In genomic region chrX:39759526-39760224, GRCh38 we compare ENCODE assay signal across 9 cellular contexts.
DNase-seq lines count a peak whose midpoint lies in the region; ATAC-seq and TF ChIP-seq lines count a peak whose summit lies in the region.
"Had no signal": no experiment of that assay in that cellular context is flagged by ENCODE, and none has a peak within 500 bp of the region (broad histone marks: within the 10 kb centered on the region; RNA-seq: fewer than 3 reads in every experiment).

No MANE protein-coding gene starts in this region.

- ATAC-seq in IMR-90 (ENCODE audit: low read depth): peak; percentile 72
- ATAC-seq in activated CD8-positive, alpha-beta memory T cell treated with anti-CD3 and anti-CD28 coated beads, Interleukin-2, amount 10 ng/mL, durations not matched to agents 7 days and 5 days: no peak
- ATAC-seq in GM19463 (IDR thresholded peaks at IDR 0.05; ENCODE audit: unreplicated experiment): no peak

- H2BK5ac ChIP-seq in IMR-90 (ENCODE audit: low read depth, low read length, poor library complexity, severe bottlenecking) (peak overlapping the region; percentile 90), mesendoderm (ENCODE audit: low read length) (no peak overlapping the region)

- H3K23ac ChIP-seq in IMR-90 (ENCODE audit: low read depth, low read length) (peak overlapping the region; percentile 78; the same call in 1 of the 2 replicates), mesendoderm (ENCODE audit: low read length) (no peak overlapping the region)

- POLR2A ChIA-PET in IMR-90 (lab: Charles Lee; ENCODE audit: unreplicated experiment): no interaction called here

- H3K79me2 ChIP-seq in mesendoderm (ENCODE audit: control insufficient read depth, insufficient read depth, low read length): no peaks in the 10 kb centered on the region

- H2AK9ac ChIP-seq in IMR-90 (replicated peaks; ENCODE audit: low read depth, low read length, poor library complexity): peak overlapping the region; percentile 60

- H3K9me3 ChIP-seq in IMR-90 (ENCODE audit: control insufficient read depth, insufficient read depth, low read length): no peaks in the 10 kb centered on the region

- H3K79me1 ChIP-seq in IMR-90 (ENCODE audit: low read depth in 1 of 2, low read length in 2 of 2) (no peaks in the 10 kb centered on the region), mesendoderm (ENCODE audit: low read length) (no peaks in the 10 kb centered on the region)

- DNase-seq in A172 (ENCODE audit: low spot score) (peak; percentile 31), IMR-90 (peak; percentile 78), dermis blood vessel endothelial cell (peak; percentile 36), mesendoderm (no peak)
- DNase-seq in activated CD4-positive, alpha-beta T cell treated with anti-CD3 and anti-CD28 coated beads, Interleukin-2, amount 50 U/mL, for 48 hours: no peak
- no peak for DNase-seq in activated CD8-positive, alpha-beta memory T cell treated with anti-CD3 and anti-CD28 coated beads, Interleukin-2, amount 10 ng/mL, durations not matched to agents 7 days and 5 days
- no peak for DNase-seq in stimulated activated CD4-positive, alpha-beta T cell treated with anti-CD3 and anti-CD28 coated beads, Interleukin-2, amount 100 ng/mL, for 24 hours

- H3K27me3 ChIP-seq in IMR-90 (ENCODE audit: control insufficient read depth, insufficient read depth, low read length): no peaks in the 10 kb centered on the region
- no peaks in the 10 kb centered on the region for H3K27me3 ChIP-seq in mesendoderm (ENCODE audit: insufficient read depth, low read length, poor library complexity)

- peak overlapping the region; percentile 82 for H2AFZ ChIP-seq in IMR-90 (replicated peaks; ENCODE audit: low read length, poor library complexity)

- 0 out of 2 replicates have a peak overlapping the region, but pooled peaks have one; percentile 32 for H3K56ac ChIP-seq in IMR-90 (ENCODE audit: extremely low read depth, insufficient read depth, low read length)
- H3K56ac ChIP-seq in mesendoderm (ENCODE audit: low read length): peak overlapping the region; percentile 70

- H2BK20ac ChIP-seq in IMR-90 (ENCODE audit: low read depth, low read length): peak overlapping the region; percentile 76

- H2BK120ac ChIP-seq in IMR-90 (ENCODE audit: low read depth, low read length) (peak overlapping the region; percentile 95), mesendoderm (ENCODE audit: low read depth, low read length) (peak overlapping the region; percentile 74)

- intact Hi-C loops in IMR-90 (cut with micrococcal nuclease): no loop called here

- H3K4me1 ChIP-seq in IMR-90 (ENCODE audit: control insufficient read depth, insufficient read depth, low read length) (peaks cover 25% of the 10 kb centered on the region), mesendoderm (ENCODE audit: control insufficient read depth, low read depth, low read length) (peaks cover 3% of the 10 kb centered on the region)

- no peaks in the 10 kb centered on the region for H3K9me3 Mint-ChIP-seq in activated CD8-positive, alpha-beta memory T cell treated with anti-CD3 and anti-CD28 coated beads, Interleukin-2, amount 10 ng/mL, durations not matched to agents 7 days and 5 days (ENCODE audit: low read depth)
- H3K9me3 Mint-ChIP-seq: activated naive CD4-positive, alpha-beta T cell treated with anti-CD3 and anti-CD28 coated beads, Interleukin-2, amount 50 U/mL, for 24 hours had no signal

- H4K8ac ChIP-seq in IMR-90 (ENCODE audit: low read depth in 2 of 2, low read length in 2 of 2) (peak overlapping the region in 1 of 2 experiments; percentile 75; a peak in 3 of 4 replicates), mesendoderm (ENCODE audit: low read depth, low read length) (no peak overlapping the region)

- H2BK15ac ChIP-seq in IMR-90 (ENCODE audit: low read depth, low read length) (0 out of 3 replicates have a peak overlapping the region, but pooled peaks have one; percentile 74), mesendoderm (replicated peaks; ENCODE audit: low read depth) (no peak overlapping the region)

- WGBS in IMR-90 (ENCODE audit: extremely low coverage in 2 of 2, insufficient read length in 1 of 2), 2 experiments: 60% methylated on average over 1 of the region's 15 CpGs; no CpG with 5 or more reads in 1 of the 2 experiments
- no CpG with 5 or more reads among the region's 15 CpGs for WGBS in mesendoderm (ENCODE audit: extremely low coverage, insufficient coverage, low lambda C conversion rate)

- in situ Hi-C loops in IMR-90 (cut with MboI; ENCODE audit: low sequenced_read_pairs): no loop called here

- peak overlapping the region; percentile 77; the same call in 1 of the 2 replicates for H4K91ac ChIP-seq in IMR-90 (ENCODE audit: insufficient read depth, low read depth, low read length)

- peak overlapping the region; percentile 94 for H3K27ac ChIP-seq in IMR-90 (ENCODE audit: insufficient read depth, low read length)
- H3K27ac ChIP-seq in mesendoderm (ENCODE audit: low read depth, low read length): no peak overlapping the region

- H3K4me2 ChIP-seq in IMR-90 (ENCODE audit: low read depth, low read length) (peak overlapping the region; percentile 40; the same call in 1 of the 2 replicates), mesendoderm (ENCODE audit: low read length) (no peak overlapping the region)

- peak overlapping the region; percentile 45; the same call in 1 of the 2 replicates for H3K14ac ChIP-seq in IMR-90 (replicated peaks; ENCODE audit: low read depth, low read length)

- H4K20me1 ChIP-seq in IMR-90 (ENCODE audit: insufficient read depth, low read length): no peaks in the 10 kb centered on the region

- H4K5ac ChIP-seq in IMR-90 (ENCODE audit: low read depth, low read length) (peak overlapping the region; percentile 41), mesendoderm (ENCODE audit: low read length) (no peak overlapping the region)

- no peak overlapping the region for H3K27ac Mint-ChIP-seq in activated CD8-positive, alpha-beta memory T cell treated with anti-CD3 and anti-CD28 coated beads, Interleukin-2, amount 10 ng/mL, durations not matched to agents 7 days and 5 days
- H3K27ac Mint-ChIP-seq: activated naive CD4-positive, alpha-beta T cell treated with anti-CD3 and anti-CD28 coated beads, Interleukin-2, amount 50 U/mL, for 24 hours had no signal

- H3K4ac ChIP-seq in IMR-90 (ENCODE audit: low read depth, low read length) (peak overlapping the region; percentile 90), mesendoderm (ENCODE audit: low read depth, low read length) (peak overlapping the region; percentile 22)

- H2AK5ac ChIP-seq in IMR-90 (ENCODE audit: low read depth, low read length) (no peak overlapping the region), mesendoderm (ENCODE audit: low read length) (no peak overlapping the region)

- TF ChIP-seq POLR2A in IMR-90 (IDR thresholded peaks at IDR 0.05; ENCODE audit: low read depth, low read length): no peak

- peak overlapping the region; percentile 37 for H3K9ac ChIP-seq in IMR-90 (ENCODE audit: low read depth, low read length)
- H3K9ac ChIP-seq in mesendoderm (ENCODE audit: low read length): no peak overlapping the region

- dilution Hi-C loops in IMR-90 (cut with HindIII; ENCODE audit: low sequenced_read_pairs, unreplicated experiment): no loop called here

- BruUV-seq in IMR-90 (replicated peaks; lab: Mats Ljungman, UMichigan): no TSS peak

- H3K18ac ChIP-seq in IMR-90 (ENCODE audit: low read depth, low read length): peak overlapping the region; percentile 79
- peak overlapping the region; percentile 77 for H3K18ac ChIP-seq in mesendoderm (ENCODE audit: low read length)

- TF ChIP-seq CTCF in IMR-90 (conservative IDR thresholded peaks at IDR 0.05; ENCODE audit: low read depth, low read length): no peak

- H3K27me3 Mint-ChIP-seq in activated CD8-positive, alpha-beta memory T cell treated with anti-CD3 and anti-CD28 coated beads, Interleukin-2, amount 10 ng/mL, durations not matched to agents 7 days and 5 days: no peaks in the 10 kb centered on the region
- H3K27me3 Mint-ChIP-seq: activated naive CD4-positive, alpha-beta T cell treated with anti-CD3 and anti-CD28 coated beads, Interleukin-2, amount 50 U/mL, for 24 hours had no signal

- H3K4me3 ChIP-seq in IMR-90 (ENCODE audit: insufficient read depth, low read depth, low read length) (no peak overlapping the region), mesendoderm (ENCODE audit: low read length) (no peak overlapping the region)

- CTCF ChIA-PET in IMR-90 (lab: Yijun Ruan, JAX): interaction anchor here (0.6 kb wide), 1 partner anchor 350 kb away, joined by 3 read pairs; no protein-coding TSS in a partner anchor
- CTCF ChIA-PET in activated CD8-positive, alpha-beta memory T cell treated with anti-CD3 and anti-CD28 coated beads, Interleukin-2, amount 10 ng/mL, durations not matched to agents 7 days and 5 days (lab: Charles Lee): no interaction called here

- no peaks in the 10 kb centered on the region for H3K36me3 Mint-ChIP-seq in activated CD8-positive, alpha-beta memory T cell treated with anti-CD3 and anti-CD28 coated beads, Interleukin-2, amount 10 ng/mL, durations not matched to agents 7 days and 5 days
- H3K36me3 Mint-ChIP-seq: activated naive CD4-positive, alpha-beta T cell treated with anti-CD3 and anti-CD28 coated beads, Interleukin-2, amount 50 U/mL, for 24 hours had no signal

- H3K36me3 ChIP-seq in IMR-90 (ENCODE audit: control insufficient read depth, insufficient read depth, low read length) (no peaks in the 10 kb centered on the region), mesendoderm (ENCODE audit: control insufficient read depth, insufficient read depth, low read length) (no peaks in the 10 kb centered on the region)

- no peak overlapping the region for H3K4me3 Mint-ChIP-seq in activated CD8-positive, alpha-beta memory T cell treated with anti-CD3 and anti-CD28 coated beads, Interleukin-2, amount 10 ng/mL, durations not matched to agents 7 days and 5 days
- H3K4me3 Mint-ChIP-seq: activated naive CD4-positive, alpha-beta T cell treated with anti-CD3 and anti-CD28 coated beads, Interleukin-2, amount 50 U/mL, for 24 hours had no signal

- H3K9me1 ChIP-seq in IMR-90 (ENCODE audit: insufficient read depth, low read length): peaks cover 16% of the 10 kb centered on the region

- H3K4me1 Mint-ChIP-seq in activated CD8-positive, alpha-beta memory T cell treated with anti-CD3 and anti-CD28 coated beads, Interleukin-2, amount 10 ng/mL, durations not matched to agents 7 days and 5 days: peaks cover 1% of the 10 kb centered on the region

- no peak for TF ChIP-seq RAD21 in IMR-90 (IDR thresholded peaks at IDR 0.05; ENCODE audit: low read length)

TF ChIP-seq in IMR-90, 13 proteins besides CTCF, POLR2A, EP300 and RAD21:
- TF ChIP-seq BHLHE40 (IDR thresholded peaks at IDR 0.05; ENCODE audit: low read depth, low read length): peak; percentile 35; the same call in 1 of the 2 replicates
- TF ChIP-seq MAZ (IDR thresholded peaks at IDR 0.05; ENCODE audit: borderline replicate concordance, low read depth, low read length): no peak; the same call in 1 of the 2 replicates
- TF ChIP-seq CHD1 (IDR thresholded peaks at IDR 0.05; ENCODE audit: low read depth, low read length): no peak

Comparison
In these comparisons a context has a peak if more than half of its experiments do, and no peak if none do; other contexts are left out.
1. DNase-seq: peak in A172 (single experiment), IMR-90 (single experiment) and dermis blood vessel endothelial cell (single experiment); none in mesendoderm (single experiment), activated CD4-positive, alpha-beta T cell treated with anti-CD3 and anti-CD28 coated beads, Interleukin-2, amount 50 U/mL, for 48 hours (0 of 2), activated CD8-positive, alpha-beta memory T cell treated with anti-CD3 and anti-CD28 coated beads, Interleukin-2, amount 10 ng/mL, durations not matched to agents 7 days and 5 days (single experiment) and stimulated activated CD4-positive, alpha-beta T cell treated with anti-CD3 and anti-CD28 coated beads, Interleukin-2, amount 100 ng/mL, for 24 hours (0 of 2).